In the genomic region with DNA sequence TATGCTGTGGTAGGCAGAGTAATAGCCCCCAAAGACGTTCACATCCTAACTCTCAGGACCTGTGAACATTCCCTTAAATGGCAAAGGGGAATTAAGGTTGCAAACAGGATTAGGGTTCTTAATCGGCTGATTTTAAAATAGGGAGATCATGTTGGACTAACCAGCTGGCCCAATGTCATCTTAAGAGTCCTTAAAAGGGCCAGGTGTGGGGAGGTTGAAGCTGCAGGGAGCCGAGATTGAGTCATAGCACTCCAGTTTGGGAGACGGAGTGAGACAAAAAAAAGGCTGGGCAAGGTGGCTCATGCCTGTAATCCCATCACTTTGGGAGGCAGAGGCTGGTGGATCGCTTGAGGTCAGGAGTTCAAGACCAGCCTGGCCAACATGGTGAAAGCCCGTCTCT, we compare ENCODE assay signal across 22 cellular contexts. TPM values are rescaled to one million over a fixed set of nuclear protein-coding genes. Genes with fewer than 3 reads are reported as not detected.
DNase-seq lines count a peak whose midpoint lies in the region; ATAC-seq and TF ChIP-seq lines count a peak whose summit lies in the region.
"Had no signal": no experiment of that assay in that cellular context is flagged by ENCODE, and none has a peak within 500 bp of the region (broad histone marks: within the 10 kb centered on the region; RNA-seq: fewer than 3 reads in every experiment).

No MANE protein-coding gene starts in this region.

- ATAC-seq in heart right ventricle (no peak), HG03135 (IDR thresholded peaks at IDR 0.05; ENCODE audit: unreplicated experiment) (no peak)
- ATAC-seq: activated naive CD4-positive, alpha-beta T cell treated with anti-CD3 and anti-CD28 coated beads, Interleukin-2, amount 50 U/mL, for 72 hours; psoas muscle had no signal

- no peaks in the 10 kb centered on the region for H3K9me3 Mint-ChIP-seq in immature natural killer cell
- H3K9me3 Mint-ChIP-seq in type B pancreatic cell = no peaks in the 10 kb centered on the region
- H3K9me3 Mint-ChIP-seq: activated CD4-positive, alpha-beta memory T cell treated with anti-CD3 and anti-CD28 coated beads for 36 hours; activated naive CD4-positive, alpha-beta T cell treated with anti-CD3 and anti-CD28 coated beads, Interleukin-2, amount 50 U/mL, for 72 hours had no signal

- peak overlapping the region in 4 of 6 donors; percentile 19 to 60 (median 40) for H3K27ac Mint-ChIP-seq in immature natural killer cell
- peak overlapping the region; percentile 55 for H3K27ac Mint-ChIP-seq in type B pancreatic cell
- H3K27ac Mint-ChIP-seq: activated CD4-positive, alpha-beta memory T cell treated with anti-CD3 and anti-CD28 coated beads for 36 hours; activated naive CD4-positive, alpha-beta T cell treated with anti-CD3 and anti-CD28 coated beads, Interleukin-2, amount 50 U/mL, for 72 hours had no signal

- no peak overlapping the region for H3K27ac ChIP-seq in heart right ventricle
- no peak overlapping the region for H3K27ac ChIP-seq in WERI-Rb-1
- H3K27ac ChIP-seq: KMS-11, psoas muscle, spleen had no signal

- H3K36me3 Mint-ChIP-seq in immature natural killer cell (no peaks in the 10 kb centered on the region), type B pancreatic cell (peaks cover 4% of the 10 kb centered on the region)
- H3K36me3 Mint-ChIP-seq: activated CD4-positive, alpha-beta memory T cell treated with anti-CD3 and anti-CD28 coated beads for 36 hours; activated naive CD4-positive, alpha-beta T cell treated with anti-CD3 and anti-CD28 coated beads, Interleukin-2, amount 50 U/mL, for 72 hours had no signal

- H3K9me3 ChIP-seq in heart right ventricle = no peaks in the 10 kb centered on the region
- H3K9me3 ChIP-seq in WERI-Rb-1 (ENCODE audit: severe bottlenecking) = no peaks in the 10 kb centered on the region
- H3K9me3 ChIP-seq: psoas muscle, spleen, uterus had no signal

- H3K36me3 ChIP-seq in heart right ventricle (no peaks in the 10 kb centered on the region), WERI-Rb-1 (no peaks in the 10 kb centered on the region)
- H3K36me3 ChIP-seq: spleen, uterus had no signal

- intact Hi-C loops in cardiac septum (cut with DNase I) (no loop called here), heart right ventricle (cut with DNase I) (loop anchor here (5.0 to 10.0 kb wide), 11 partner anchors 52 to 298 kb away; a partner anchor contains a TSS)

- peaks cover 13 to 16% of the 10 kb centered on the region in 2 donors for H3K4me1 Mint-ChIP-seq in immature natural killer cell
- peaks cover 22% of the 10 kb centered on the region for H3K4me1 Mint-ChIP-seq in type B pancreatic cell (ENCODE audit: unreplicated experiment)

- WGBS in heart right ventricle, 2 donors = 78 to 83% methylated on average over 6 of the region's 6 CpGs

- peak; percentile 27 for DNase-seq in cardiac septum (ENCODE audit: low spot score)
- no peak for DNase-seq in heart right ventricle
- DNase-seq in WERI-Rb-1 = peak; percentile 70
- DNase-seq in immature natural killer cell = no peak
- no peak for DNase-seq in type B pancreatic cell (ENCODE audit: extremely low spot score, unreplicated experiment)
- no peak for DNase-seq in EL
- DNase-seq in Ammon's horn (ENCODE audit: low spot score) = no peak
- DNase-seq: activated CD4-positive, alpha-beta memory T cell treated with anti-CD3 and anti-CD28 coated beads for 36 hours; activated T-cell treated with anti-CD3 and anti-CD28 coated beads, Interleukin-2, amount 50 U/mL, for 1 hour; dermis blood vessel endothelial cell; erythroblast; glutamatergic neuron; NCI-H1048; NCI-H2081; psoas muscle; spleen; stimulated activated CD8-positive, alpha-beta memory T cell treated with anti-CD3 and anti-CD28 coated beads, Interleukin-4, amount 100 ng/mL, for 48 hours; substantia nigra; uterus had no signal

- H3K4me3 ChIP-seq in heart right ventricle = no peak overlapping the region
- no peak overlapping the region for H3K4me3 ChIP-seq in WERI-Rb-1 (ENCODE audit: low read depth, low read length)
- H3K4me3 ChIP-seq: psoas muscle, spleen, uterus had no signal

- H3K4me3 Mint-ChIP-seq in immature natural killer cell (peak overlapping the region in 4 of 5 donors; percentile 4 to 51 (median 32)), type B pancreatic cell (peak overlapping the region; percentile 36)
- H3K4me3 Mint-ChIP-seq: activated CD4-positive, alpha-beta memory T cell treated with anti-CD3 and anti-CD28 coated beads for 36 hours had no signal

- TF ChIP-seq CTCF in heart right ventricle (IDR thresholded peaks at IDR 0.05) (no peak), WERI-Rb-1 (IDR thresholded peaks at IDR 0.05; ENCODE audit: low read depth, low read length) (no peak), type B pancreatic cell (conservative IDR thresholded peaks at IDR 0.05) (no peak)

- H3K4me1 ChIP-seq in heart right ventricle = peaks cover 0 to 36% (median 27%) of the 10 kb centered on the region in 9 donors
- H3K4me1 ChIP-seq: uterus had no signal

- H3K27me3 Mint-ChIP-seq in immature natural killer cell (ENCODE audit: low read depth in 3 of 3) (peaks cover 0 to 9% (median 3%) of the 10 kb centered on the region in 3 donors), type B pancreatic cell (no peaks in the 10 kb centered on the region)
- H3K27me3 Mint-ChIP-seq: activated CD4-positive, alpha-beta memory T cell treated with anti-CD3 and anti-CD28 coated beads for 36 hours had no signal

- H3K27me3 ChIP-seq in heart right ventricle = no peaks in the 10 kb centered on the region
- H3K27me3 ChIP-seq in WERI-Rb-1 (ENCODE audit: insufficient read depth, low read depth, severe bottlenecking) = no peaks in the 10 kb centered on the region
- H3K27me3 ChIP-seq: spleen, uterus had no signal

RNA-seq across cellular contexts. Expression of a gene that starts 1.6 kb away (rescaled TPM):
- total RNA-seq in cardiac septum = 58.1 TPM
- total RNA-seq in heart right ventricle = 10 to 100 TPM; 27.4 to 61.8 (median 38.6) TPM
- polyA plus RNA-seq in heart right ventricle = 10 to 100 TPM; 35.0 to 65.3 TPM
- 10 to 100 TPM in 1 of 3 donors, 1 to 10 TPM in 1, under 1 TPM in 1; 0.94 to 14.9 (median 7.5) TPM for polyA plus RNA-seq in immature natural killer cell
- total RNA-seq in type B pancreatic cell (ENCODE audit: low replicate concordance) = 204 and 295 TPM in 2 replicates

Comparison
In these comparisons a context has a peak if more than half of its experiments do, and no peak if none do; other contexts are left out.
1. DNase-seq: peak in cardiac septum (single experiment) and WERI-Rb-1 (single experiment); none in heart right ventricle (0 of 2), immature natural killer cell (0 of 3), type B pancreatic cell (single experiment), EL (single experiment) and Ammon's horn (single experiment).